ENCODE assay signal across 24 cellular contexts in the genomic region with DNA sequence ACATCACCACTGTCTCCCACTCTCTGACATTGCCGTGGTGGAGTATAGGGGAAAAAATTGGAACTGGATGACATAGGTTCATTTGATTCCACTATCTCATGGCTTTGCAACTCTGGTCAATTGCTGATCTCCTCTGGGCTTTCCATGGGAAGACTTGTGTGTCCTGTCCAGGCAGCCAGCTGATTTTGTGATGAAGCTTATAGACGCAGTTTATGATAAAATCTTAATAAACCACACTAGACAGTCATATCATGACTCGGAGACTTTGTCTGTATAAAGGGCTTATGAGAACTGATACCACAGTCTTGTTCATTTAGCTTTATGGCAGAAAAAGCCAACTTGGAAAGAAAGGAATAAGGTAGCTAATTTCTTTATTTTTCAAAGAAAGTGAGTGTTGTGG.
A peak's percentile ranks its signal among the peaks of the same experiment; 100 is the strongest.
DNase-seq lines count a peak whose midpoint lies in the region; ATAC-seq and TF ChIP-seq lines count a peak whose summit lies in the region.
"Had no signal": no experiment of that assay in that cellular context is flagged by ENCODE, and none has a peak within 500 bp of the region (broad histone marks: within the 10 kb centered on the region; RNA-seq: fewer than 3 reads in every experiment).

No MANE protein-coding gene starts in this region.

- H3K4me1 ChIP-seq in breast epithelium = no peaks in the 10 kb centered on the region
- H3K4me1 ChIP-seq in foreskin keratinocyte = peaks cover 48% of the 10 kb centered on the region
- H3K4me1 ChIP-seq: neural progenitor cell, prostate gland had no signal

- intact Hi-C loops in MCF 10A (cut with micrococcal nuclease) = no loop called here
- intact Hi-C loops in breast epithelium (cut with DNase I; ENCODE audit: low total_unique reads) = no loop called here

- H3K27ac ChIP-seq in breast epithelium = no peak overlapping the region
- H3K27ac ChIP-seq in foreskin keratinocyte = peak overlapping the region; percentile 99
- H3K27ac ChIP-seq: neural progenitor cell, prostate gland had no signal

- ATAC-seq in activated T-helper 17 cell treated with anti-CD3 and anti-CD28 coated beads, Interleukin-2, amount 50 U/mL, for 72 hours (replicated peaks) = peak; percentile 60
- no peak for ATAC-seq in foreskin keratinocyte
- ATAC-seq in HG02798 (IDR thresholded peaks at IDR 0.05; ENCODE audit: poor library complexity, unreplicated experiment) = no peak
- no peak for ATAC-seq in GM19395 (IDR thresholded peaks at IDR 0.05; ENCODE audit: unreplicated experiment)

- CTCF ChIA-PET in MCF 10A (lab: Yijun Ruan, JAX) = no interaction called here

- no peak for TF ChIP-seq POLR2A in breast epithelium (IDR thresholded peaks at IDR 0.05)

- no peaks in the 10 kb centered on the region for H3K27me3 Mint-ChIP-seq in MCF 10A (ENCODE audit: insufficient read depth, unreplicated experiment)
- peaks cover 8% of the 10 kb centered on the region for H3K27me3 Mint-ChIP-seq in activated T-helper 17 cell treated with anti-CD3 and anti-CD28 coated beads, Interleukin-2, amount 50 U/mL, for 72 hours

- POLR2A ChIA-PET in MCF 10A (lab: Yijun Ruan, JAX) = interaction anchor here (0.6 to 3.9 kb wide), 11 partner anchors 9 to 269 kb away, joined by 3 to 22 read pairs (median 7); no protein-coding TSS in a partner anchor

- no peak overlapping the region for H3K4me3 ChIP-seq in breast epithelium
- H3K4me3 ChIP-seq: neural progenitor cell, prostate gland, upper lobe of left lung had no signal

- H3K9me3 Mint-ChIP-seq in MCF 10A (ENCODE audit: unreplicated experiment) = no peaks in the 10 kb centered on the region
- no peaks in the 10 kb centered on the region for H3K9me3 Mint-ChIP-seq in activated T-helper 17 cell treated with anti-CD3 and anti-CD28 coated beads, Interleukin-2, amount 50 U/mL, for 72 hours
- H3K9me3 Mint-ChIP-seq: activated naive CD8-positive, alpha-beta T cell treated with anti-CD3 and anti-CD28 coated beads, Interleukin-2, amount 10 ng/mL, durations not matched to agents 7 days and 5 days; CD8-positive, alpha-beta memory T cell; neural progenitor cell had no signal

- H3K27me3 ChIP-seq in breast epithelium = no peaks in the 10 kb centered on the region
- no peaks in the 10 kb centered on the region for H3K27me3 ChIP-seq in foreskin keratinocyte
- H3K27me3 ChIP-seq: neural progenitor cell, upper lobe of left lung had no signal

- no peaks in the 10 kb centered on the region for H3K36me3 ChIP-seq in breast epithelium
- H3K36me3 ChIP-seq: neural progenitor cell, prostate gland, upper lobe of left lung had no signal

- H3K36me3 Mint-ChIP-seq in MCF 10A (ENCODE audit: insufficient read depth, unreplicated experiment) = no peaks in the 10 kb centered on the region
- no peaks in the 10 kb centered on the region for H3K36me3 Mint-ChIP-seq in activated T-helper 17 cell treated with anti-CD3 and anti-CD28 coated beads, Interleukin-2, amount 50 U/mL, for 72 hours (ENCODE audit: low read depth)
- H3K36me3 Mint-ChIP-seq: activated naive CD8-positive, alpha-beta T cell treated with anti-CD3 and anti-CD28 coated beads, Interleukin-2, amount 10 ng/mL, durations not matched to agents 7 days and 5 days; CD8-positive, alpha-beta memory T cell; neural progenitor cell had no signal

- no peaks in the 10 kb centered on the region for H3K9me3 ChIP-seq in breast epithelium
- H3K9me3 ChIP-seq: prostate gland, upper lobe of left lung had no signal

- no peak overlapping the region for H3K4me3 Mint-ChIP-seq in MCF 10A (ENCODE audit: unreplicated experiment)
- H3K4me3 Mint-ChIP-seq in activated T-helper 17 cell treated with anti-CD3 and anti-CD28 coated beads, Interleukin-2, amount 50 U/mL, for 72 hours = peak overlapping the region; percentile 36
- H3K4me3 Mint-ChIP-seq: activated naive CD8-positive, alpha-beta T cell treated with anti-CD3 and anti-CD28 coated beads, Interleukin-2, amount 10 ng/mL, durations not matched to agents 7 days and 5 days; B cell; CD8-positive, alpha-beta memory T cell; neural progenitor cell had no signal

- no peak for TF ChIP-seq CTCF in MCF 10A (IDR thresholded peaks at IDR 0.05; ENCODE audit: unreplicated experiment)
- TF ChIP-seq CTCF in breast epithelium (IDR thresholded peaks at IDR 0.05) = no peak
- TF ChIP-seq CTCF in foreskin keratinocyte (conservative IDR thresholded peaks at IDR 0.05) = no peak

- no TSS peak for BruUV-seq in MCF 10A (replicated peaks; lab: Mats Ljungman, UMichigan)

- DNase-seq in MCF 10A (ENCODE audit: unreplicated experiment) = no peak
- no peak for DNase-seq in breast epithelium (ENCODE audit: low spot score in 2 of 2)
- peak in 1 of 2 donors; percentile 74 for DNase-seq in foreskin keratinocyte
- no peak for DNase-seq in nucleus accumbens (lab: John Stamatoyannopoulos, UW)
- no peak for DNase-seq in DMS79 (lab: John Stamatoyannopoulos, UW)
- DNase-seq: activated CD4-positive, alpha-beta T cell treated with anti-CD3 and anti-CD28 coated beads for 4 hours; activated naive CD8-positive, alpha-beta T cell treated with anti-CD3 and anti-CD28 coated beads, Interleukin-2, amount 10 ng/mL, durations not matched to agents 7 days and 5 days; CD8-positive, alpha-beta memory T cell; cerebellar nuclear complex; GF-D8; GOT3; islet precursor cell; Karpas-422; NCI-H1694; NCI-H2171 treated with DMSO at 0.1 percent for 48 hours; NCI-H526; RPMI8226; upper lobe of left lung had no signal

- H3K27ac Mint-ChIP-seq in MCF 10A (ENCODE audit: low read depth, unreplicated experiment) = peak overlapping the region; percentile 100
- H3K27ac Mint-ChIP-seq in activated T-helper 17 cell treated with anti-CD3 and anti-CD28 coated beads, Interleukin-2, amount 50 U/mL, for 72 hours = peak overlapping the region; percentile 34
- H3K27ac Mint-ChIP-seq: activated naive CD8-positive, alpha-beta T cell treated with anti-CD3 and anti-CD28 coated beads, Interleukin-2, amount 10 ng/mL, durations not matched to agents 7 days and 5 days; B cell; CD8-positive, alpha-beta memory T cell; neural progenitor cell had no signal

- H3K4me1 Mint-ChIP-seq in MCF 10A (ENCODE audit: insufficient read depth, unreplicated experiment) = peaks cover 42% of the 10 kb centered on the region
- peaks cover 23% of the 10 kb centered on the region for H3K4me1 Mint-ChIP-seq in activated T-helper 17 cell treated with anti-CD3 and anti-CD28 coated beads, Interleukin-2, amount 50 U/mL, for 72 hours
